In genomic region chr4:142406051-142406549, GRCh38 we compare ENCODE assay signal across 8 cellular contexts.
A peak's percentile ranks its signal among the peaks of the same experiment; 100 is the strongest.
DNase-seq lines count a peak whose midpoint lies in the region; ATAC-seq and TF ChIP-seq lines count a peak whose summit lies in the region.

No MANE protein-coding gene starts in this region.

- peak overlapping the region; percentile 81 for H3K4me3 ChIP-seq in thoracic aorta

- H3K27me3 Mint-ChIP-seq in activated CD4-positive, alpha-beta T cell treated with anti-CD3 and anti-CD28 coated beads, Interleukin-2, amount 10 ng/mL, durations not matched to agents 24 days and 14 days = no peaks in the 10 kb centered on the region

- no peaks in the 10 kb centered on the region for H3K9me3 ChIP-seq in thoracic aorta

- H3K27ac ChIP-seq in foreskin keratinocyte (peak overlapping the region; percentile 96), thoracic aorta (peak overlapping the region; percentile 76 to 80)

- H3K9me3 Mint-ChIP-seq in activated CD4-positive, alpha-beta T cell treated with anti-CD3 and anti-CD28 coated beads, Interleukin-2, amount 10 ng/mL, durations not matched to agents 24 days and 14 days = no peaks in the 10 kb centered on the region

- TF ChIP-seq CTCF in foreskin keratinocyte (conservative IDR thresholded peaks at IDR 0.05) (no peak), thoracic aorta (IDR thresholded peaks at IDR 0.05) (no peak)

- peak overlapping the region; percentile 95 for H3K4me3 Mint-ChIP-seq in activated CD4-positive, alpha-beta T cell treated with anti-CD3 and anti-CD28 coated beads, Interleukin-2, amount 10 ng/mL, durations not matched to agents 24 days and 14 days

- peaks cover 51% of the 10 kb centered on the region for H3K4me1 ChIP-seq in foreskin keratinocyte
- peaks cover 25 to 44% of the 10 kb centered on the region in 2 donors for H3K4me1 ChIP-seq in thoracic aorta (ENCODE audit: control insufficient read depth in 1 of 2, low read depth in 2 of 2)

- H3K4me1 Mint-ChIP-seq in activated CD4-positive, alpha-beta T cell treated with anti-CD3 and anti-CD28 coated beads, Interleukin-2, amount 10 ng/mL, durations not matched to agents 24 days and 14 days = peaks cover 50% of the 10 kb centered on the region

- peak; percentile 72 for DNase-seq in activated CD4-positive, alpha-beta T cell treated with anti-CD3 and anti-CD28 coated beads, Interleukin-2, amount 10 ng/mL, durations not matched to agents 24 days and 14 days
- DNase-seq in activated CD4-positive, alpha-beta T cell treated with anti-CD3 and anti-CD28 coated beads for 1 hour = no peak
- DNase-seq in SKM-1 treated with dmso at 0.1 percent for 144 hours (lab: John Stamatoyannopoulos, UW; ENCODE audit: unreplicated experiment) (peak; percentile 50), foreskin keratinocyte (peak; percentile 82 to 88), thoracic aorta (ENCODE audit: low spot score) (no peak), superior temporal gyrus (ENCODE audit: extremely low spot score) (no peak), hippocampal formation (lab: John Stamatoyannopoulos, UW) (no peak)

- ATAC-seq in foreskin keratinocyte = peak; percentile 3
- no peak for ATAC-seq in thoracic aorta (ENCODE audit: insufficient number of reproducible peaks, low FRiP score, low read depth)
- ATAC-seq in GM21723 (IDR thresholded peaks at IDR 0.05; ENCODE audit: unreplicated experiment) = no peak

- peak overlapping the region; percentile 100 for H3K27ac Mint-ChIP-seq in activated CD4-positive, alpha-beta T cell treated with anti-CD3 and anti-CD28 coated beads, Interleukin-2, amount 10 ng/mL, durations not matched to agents 24 days and 14 days

- peaks cover 12% of the 10 kb centered on the region for H3K36me3 Mint-ChIP-seq in activated CD4-positive, alpha-beta T cell treated with anti-CD3 and anti-CD28 coated beads, Interleukin-2, amount 10 ng/mL, durations not matched to agents 24 days and 14 days (ENCODE audit: low read depth)

- intact Hi-C loops in activated CD4-positive, alpha-beta T cell treated with anti-CD3 and anti-CD28 coated beads, Interleukin-2, amount 10 ng/mL, durations not matched to agents 24 days and 14 days (cut with micrococcal nuclease) = loop anchor here (2.0 to 10.0 kb wide), 6 partner anchors 124 to 779 kb away; partner anchors contain the start of genes INPP4B and USP38

- H3K36me3 ChIP-seq in thoracic aorta = no peaks in the 10 kb centered on the region

- H3K27me3 ChIP-seq in foreskin keratinocyte = no peaks in the 10 kb centered on the region
- no peaks in the 10 kb centered on the region for H3K27me3 ChIP-seq in thoracic aorta (replicated peaks; ENCODE audit: insufficient read depth)

Comparison
In these comparisons a context has a peak if more than half of its experiments do, and no peak if none do; other contexts are left out.
1. DNase-seq: peak in activated CD4-positive, alpha-beta T cell treated with anti-CD3 and anti-CD28 coated beads, Interleukin-2, amount 10 ng/mL, durations not matched to agents 24 days and 14 days (single experiment), SKM-1 treated with dmso at 0.1 percent for 144 hours (single experiment) and foreskin keratinocyte (2 of 2); none in activated CD4-positive, alpha-beta T cell treated with anti-CD3 and anti-CD28 coated beads for 1 hour (single experiment), thoracic aorta (single experiment), superior temporal gyrus (single experiment) and hippocampal formation (0 of 2).